In the genomic region with DNA sequence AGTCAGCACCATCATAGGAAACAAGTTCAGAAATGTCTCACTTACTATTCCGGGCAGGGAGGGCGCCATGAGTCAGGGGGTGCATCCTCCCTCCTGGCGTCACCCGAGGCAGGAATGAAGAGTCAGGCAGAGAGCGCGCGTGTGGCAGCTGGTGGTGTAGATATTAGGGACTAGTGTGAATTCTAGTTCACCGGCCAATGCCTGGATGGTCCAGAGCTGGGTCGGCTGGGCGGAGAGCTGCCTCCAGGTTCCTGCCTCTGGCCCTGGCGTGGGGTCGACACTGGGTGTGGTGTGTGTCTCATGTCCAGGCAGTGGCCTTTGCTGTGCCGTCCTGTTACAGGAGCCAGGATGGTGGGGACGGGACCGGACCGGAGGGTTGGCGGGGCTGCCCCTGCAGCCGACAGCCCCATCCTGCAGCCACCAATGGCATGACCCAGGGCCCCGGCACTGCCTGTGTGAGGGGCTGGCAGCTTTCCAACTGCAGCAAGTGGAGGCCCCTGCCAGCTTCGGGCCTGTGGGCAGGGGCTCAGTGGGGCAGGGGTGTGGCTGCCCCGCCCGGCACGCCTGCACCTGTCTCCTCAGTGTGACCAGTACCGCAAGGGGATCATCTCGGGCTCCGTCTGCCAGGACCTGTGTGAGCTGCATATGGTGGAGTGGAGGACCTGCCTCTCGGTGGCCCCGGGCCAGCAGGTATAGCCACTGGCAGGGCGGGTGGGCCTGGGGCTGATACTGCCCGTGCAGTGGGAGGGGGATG, we compare ENCODE assay signal across 9 cellular contexts. TPM values are rescaled to one million over a fixed set of nuclear protein-coding genes. Genes with fewer than 3 reads are reported as not detected.
DNase-seq lines count a peak whose midpoint lies in the region; ATAC-seq and TF ChIP-seq lines count a peak whose summit lies in the region.
"Had no signal": no experiment of that assay in that cellular context is flagged by ENCODE, and none has a peak within 500 bp of the region (broad histone marks: within the 10 kb centered on the region; RNA-seq: fewer than 3 reads in every experiment).

No MANE protein-coding gene starts in this region.

- no peak overlapping the region for H3K4me2 ChIP-seq in osteoblast (ENCODE audit: insufficient read depth, low read length)

- WGBS in body of pancreas, 2 donors = 73 to 90% methylated on average over 6 to 27 of the region's 30 CpGs

- peaks cover 40% of the 10 kb centered on the region for H3K4me1 ChIP-seq in body of pancreas
- H3K4me1 ChIP-seq in osteoblast (ENCODE audit: insufficient read depth, low read length) = peaks cover 18% of the 10 kb centered on the region

- peaks cover 17% of the 10 kb centered on the region for H3K79me2 ChIP-seq in osteoblast (ENCODE audit: insufficient read depth, low read length)

- DNase-seq in NCI-H345 (lab: John Stamatoyannopoulos, UW) (peak; percentile 30), NCI-H345 treated with DMSO at 0.1 percent for 48 hours (lab: John Stamatoyannopoulos, UW; ENCODE audit: unreplicated experiment) (no peak), body of pancreas (peak in 1 of 4 donors; percentile 38), osteoblast (ENCODE audit: insufficient read length, low spot score, missing footprints) (peak; percentile 100), kidney glomerular epithelial cell (lab: John Stamatoyannopoulos, UW) (no peak)
- DNase-seq: activated naive CD4-positive, alpha-beta T cell treated with anti-CD3 and anti-CD28 coated beads, Interleukin-2, amount 50 U/mL, for 16 hours; NCI-H446 treated with DMSO at 0.1 percent for 48 hours had no signal

- TF ChIP-seq CTCF in body of pancreas (IDR thresholded peaks at IDR 0.05) (no peak), osteoblast (IDR thresholded peaks at IDR 0.05; ENCODE audit: extremely low read depth, low read depth, low read length) (no peak)

- H3K27ac ChIP-seq in body of pancreas = no peak overlapping the region
- no peak overlapping the region for H3K27ac ChIP-seq in osteoblast (ENCODE audit: low read depth, low read length)
- H3K27ac ChIP-seq: thoracic aorta had no signal

- TF ChIP-seq POLR2A in body of pancreas (IDR thresholded peaks at IDR 0.05) = no peak

- H3K36me3 ChIP-seq in body of pancreas (replicated peaks in 1 of 2; ENCODE audit: insufficient read depth in 1 of 2, low read depth in 2 of 2) (peaks cover 8 to 16% of the 10 kb centered on the region in 2 donors), osteoblast (ENCODE audit: insufficient read depth, low read length) (peaks cover 38% of the 10 kb centered on the region)

- intact Hi-C loops in body of pancreas (cut with DNase I) = no loop called here

- ATAC-seq in body of pancreas = peak; percentile 6
- no peak for ATAC-seq in HG03108 (IDR thresholded peaks at IDR 0.05; ENCODE audit: unreplicated experiment)

- no peak overlapping the region for H2AFZ ChIP-seq in osteoblast (ENCODE audit: low read length)

- H3K4me3 ChIP-seq in body of pancreas (no peak overlapping the region), osteoblast (ENCODE audit: insufficient read depth, low read length) (no peak overlapping the region)
- H3K4me3 ChIP-seq: thoracic aorta had no signal

- H3K27me3 ChIP-seq in body of pancreas (no peaks in the 10 kb centered on the region), osteoblast (ENCODE audit: insufficient read depth, low read length) (no peaks in the 10 kb centered on the region)

- H3K9me3 ChIP-seq in body of pancreas (no peaks in the 10 kb centered on the region), osteoblast (ENCODE audit: low read depth, low read length) (no peaks in the 10 kb centered on the region)
- H3K9me3 ChIP-seq: thoracic aorta had no signal

- peaks cover 53% of the 10 kb centered on the region for H4K20me1 ChIP-seq in osteoblast (ENCODE audit: insufficient read depth, low read length)

RNA-seq across cellular contexts. Expression of gene DIPK1B, which starts 9.1 kb away (rescaled TPM):
- 10 to 100 TPM in 1 of 2 donors, 1 to 10 TPM in 1; 2.0 to 25.7 TPM for total RNA-seq in body of pancreas
- total RNA-seq in osteoblast = not detected in 2 replicates

RNA-seq across cellular contexts. Expression of gene LCN10, which starts 21.2 kb away (rescaled TPM):
- 1 to 10 TPM in 1 of 2 donors, under 1 TPM in 1; 0.78 to 4.6 TPM for total RNA-seq in body of pancreas
- total RNA-seq in osteoblast = not detected in 2 replicates

RNA-seq across cellular contexts. Expression of gene LCN6, which starts 26.8 kb away (rescaled TPM):
- total RNA-seq in body of pancreas (not detected), osteoblast (not detected in 2 replicates)

RNA-seq across cellular contexts. Expression of gene AGPAT2, which starts 34.3 kb away (rescaled TPM):
- total RNA-seq in body of pancreas (100 to 1,000 TPM in 1 of 2 donors, 10 to 100 TPM in 1; 94.2 to 275 TPM), osteoblast (26.5 and 30.0 TPM in 2 replicates)

RNA-seq across cellular contexts. Expression of gene LCN8, which starts 36.5 kb away (rescaled TPM):
- total RNA-seq in body of pancreas (not detected), osteoblast (not detected in 2 replicates)
- total RNA-seq: thoracic aorta had no signal

Comparison
In these comparisons a context has a peak if more than half of its experiments do, and no peak if none do; other contexts are left out.
1. DNase-seq: peak in NCI-H345 (single experiment) and osteoblast (single experiment); none in NCI-H345 treated with DMSO at 0.1 percent for 48 hours (single experiment) and kidney glomerular epithelial cell (single experiment).